ENCODE assay signal across 14 cellular contexts in genomic region chr20:54227241-54227640, GRCh38. TPM values are rescaled to one million over a fixed set of nuclear protein-coding genes. Genes with fewer than 3 reads are reported as not detected.
A peak's percentile ranks its signal among the peaks of the same experiment; 100 is the strongest.
DNase-seq lines count a peak whose midpoint lies in the region; ATAC-seq lines count a peak whose summit lies in the region.
"Had no signal": no experiment of that assay in that cellular context is flagged by ENCODE, and none has a peak within 500 bp of the region (broad histone marks: within the 10 kb centered on the region; RNA-seq: fewer than 3 reads in every experiment).

No MANE protein-coding gene starts in this region.

- ATAC-seq in GM18508 (IDR thresholded peaks at IDR 0.05; ENCODE audit: insufficient read depth, unreplicated experiment) = peak; percentile 97
- peak; percentile 86 for ATAC-seq in GM19463 (IDR thresholded peaks at IDR 0.05; ENCODE audit: unreplicated experiment)
- peak; percentile 79 for ATAC-seq in HG02870 (IDR thresholded peaks at IDR 0.05; ENCODE audit: unreplicated experiment)
- ATAC-seq in HG03469 (IDR thresholded peaks at IDR 0.05; ENCODE audit: unreplicated experiment) = peak; percentile 91
- no peak for ATAC-seq in Right ventricle myocardium superior (ENCODE audit: poor library complexity)

- intact Hi-C loops in Right ventricle myocardium superior (cut with DNase I) = no loop called here

- DNase-seq in activated CD8-positive, alpha-beta memory T cell treated with anti-CD3 and anti-CD28 coated beads, Interleukin-2, amount 50 U/mL, for 48 hours = no peak
- no peak for DNase-seq in DMS153 (lab: John Stamatoyannopoulos, UW)
- DNase-seq in iPS-NIHi7 (ENCODE audit: extremely low spot score) = no peak
- DNase-seq in Right ventricle myocardium superior = no peak
- DNase-seq: activated naive CD8-positive, alpha-beta T cell treated with anti-CD3 and anti-CD28 coated beads for 36 hours; NCI-H226; uterus had no signal

RNA-seq across cellular contexts. Expression of gene PFDN4, which starts 19.4 kb away (rescaled TPM):
- total RNA-seq in Right ventricle myocardium superior = 26.8 TPM

RNA-seq across cellular contexts. Expression of gene CYP24A1, which starts 53.5 kb away (rescaled TPM):
- total RNA-seq in Right ventricle myocardium superior = not detected
- total RNA-seq: activated naive CD8-positive, alpha-beta T cell treated with anti-CD3 and anti-CD28 coated beads for 36 hours; chondrocyte; esophagus muscularis mucosa; mesenteric fat pad had no signal
